ENCODE assay signal across 10 cellular contexts in the genomic region with DNA sequence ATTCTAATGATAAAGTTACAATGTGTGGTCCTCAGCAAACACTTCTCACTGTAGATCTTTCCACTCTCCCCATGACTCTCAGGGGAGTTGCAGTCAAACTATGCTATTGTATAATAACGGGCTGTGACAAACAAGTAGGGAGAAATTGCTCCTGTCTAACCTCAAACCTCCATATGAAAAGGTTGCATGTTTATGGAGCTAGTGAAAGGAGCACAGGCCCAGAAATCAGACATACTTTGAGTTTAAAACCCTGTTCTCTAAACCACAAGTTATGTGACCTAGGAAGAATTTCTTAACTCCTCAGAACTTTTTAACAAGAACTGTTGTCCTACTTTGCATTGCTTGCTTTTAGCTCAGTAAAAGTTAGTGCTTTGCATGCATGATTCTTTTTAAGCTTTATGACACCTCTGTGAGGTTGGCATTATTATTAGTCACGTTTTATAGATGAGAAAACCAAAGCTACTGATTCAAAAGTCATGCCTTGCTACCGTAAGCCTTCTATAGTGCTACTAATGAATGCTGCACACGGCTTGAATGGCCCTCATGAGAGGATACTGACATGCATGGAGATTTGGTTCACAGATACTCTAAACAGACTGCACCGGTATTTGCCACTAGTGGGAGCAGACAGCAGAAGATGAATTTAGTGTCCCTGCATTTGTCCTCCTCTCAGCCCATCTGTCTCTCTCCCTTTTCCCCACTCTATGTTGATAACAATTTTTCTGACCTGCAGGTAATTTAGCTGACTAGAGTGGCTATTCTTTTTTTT.
DNase-seq lines count a peak whose midpoint lies in the region; ATAC-seq and TF ChIP-seq lines count a peak whose summit lies in the region.
"Had no signal": no experiment of that assay in that cellular context is flagged by ENCODE, and none has a peak within 500 bp of the region (broad histone marks: within the 10 kb centered on the region; RNA-seq: fewer than 3 reads in every experiment).

No MANE protein-coding gene starts in this region.

- no peak overlapping the region for H2AK5ac ChIP-seq in mesenchymal stem cell (ENCODE audit: low read length, severe bottlenecking)

- DNase-seq in GM06990 (ENCODE audit: extremely low read depth, insufficient read length): no peak
- peak; percentile 9 for DNase-seq in HFFc6
- peak; percentile 5 for DNase-seq in astrocyte of the cerebellum (ENCODE audit: low read depth)
- peak; percentile 17 for DNase-seq in mesenchymal stem cell
- DNase-seq in NCI-H2081 (lab: John Stamatoyannopoulos, UW): no peak
- no peak for DNase-seq in amniotic stem cell (lab: John Stamatoyannopoulos, UW)
- no peak for DNase-seq in effector CD8-positive, alpha-beta T cell (lab: John Stamatoyannopoulos, UW)
- DNase-seq: activated CD8-positive, alpha-beta memory T cell treated with anti-CD3 and anti-CD28 coated beads for 24 hours had no signal

- H3K4ac ChIP-seq in mesenchymal stem cell (ENCODE audit: low read depth in 1 of 2, low read length in 2 of 2): no peak overlapping the region

- in situ Hi-C loops in astrocyte of the cerebellum (cut with HindIII; ENCODE audit: low sequenced_read_pairs): no loop called here

- H3K27ac Mint-ChIP-seq in HFFc6: no peak overlapping the region

- peaks cover 10% of the 10 kb centered on the region for H3K4me1 Mint-ChIP-seq in HFFc6 (ENCODE audit: low read depth)

- peak; percentile 45 for TF ChIP-seq CTCF in GM06990 (IDR thresholded peaks at IDR 0.05; ENCODE audit: insufficient read depth, low read length, poor library complexity, severe bottlenecking)
- TF ChIP-seq CTCF in HFFc6 (IDR thresholded peaks at IDR 0.05): peak; percentile 53; the same call in 1 of the 2 replicates
- TF ChIP-seq CTCF in astrocyte of the cerebellum (IDR thresholded peaks at IDR 0.05; ENCODE audit: low read depth, low read length, missing control alignments): peak; percentile 32

- no peak overlapping the region for H3K4me3 Mint-ChIP-seq in HFFc6

- no peak for ATAC-seq in GM21360 (IDR thresholded peaks at IDR 0.05; ENCODE audit: unreplicated experiment)
- ATAC-seq: sciatic nerve had no signal

- H3K27me3 ChIP-seq in GM06990 (replicated peaks; ENCODE audit: control insufficient read depth, insufficient read depth, low read length): no peaks in the 10 kb centered on the region
- no peaks in the 10 kb centered on the region for H3K27me3 ChIP-seq in mesenchymal stem cell (ENCODE audit: control insufficient read depth in 1 of 2, insufficient read depth in 1 of 2, low read length in 2 of 2)

- H3K9me3 Mint-ChIP-seq in HFFc6: peaks cover 6% of the 10 kb centered on the region

- H2BK15ac ChIP-seq in mesenchymal stem cell (ENCODE audit: low read depth, poor library complexity, severe bottlenecking): no peak overlapping the region

- H3K23ac ChIP-seq in mesenchymal stem cell (ENCODE audit: low read length in 2 of 2): peak overlapping the region in 1 of 2 experiments; percentile 72

- H3K36me3 ChIP-seq in GM06990 (ENCODE audit: control insufficient read depth, insufficient read depth, low read length) (no peaks in the 10 kb centered on the region), mesenchymal stem cell (ENCODE audit: control insufficient read depth in 1 of 2, insufficient read depth in 2 of 2, low read depth in 1 of 2, low read length in 2 of 2) (no peaks in the 10 kb centered on the region)

- peaks cover 7% of the 10 kb centered on the region for H3K9me3 ChIP-seq in mesenchymal stem cell (ENCODE audit: control insufficient read depth, low read length)

- no peak overlapping the region for H2BK5ac ChIP-seq in mesenchymal stem cell (ENCODE audit: low read depth, low read length, poor library complexity, severe bottlenecking)

- no peaks in the 10 kb centered on the region for H3K79me1 ChIP-seq in mesenchymal stem cell (replicated peaks; ENCODE audit: low read length, poor library complexity, severe bottlenecking)

- no peak overlapping the region for H3K27ac ChIP-seq in mesenchymal stem cell (ENCODE audit: low read length, poor library complexity, severe bottlenecking)

- H3K27me3 Mint-ChIP-seq in HFFc6 (ENCODE audit: insufficient read depth): peaks cover 5% of the 10 kb centered on the region; the same call in 1 of the 2 replicates

- H3K14ac ChIP-seq in mesenchymal stem cell (ENCODE audit: low read length in 2 of 2): no peak overlapping the region

- H4K91ac ChIP-seq in mesenchymal stem cell (ENCODE audit: low read length): no peak overlapping the region

- no peaks in the 10 kb centered on the region; the same call in 1 of the 2 replicates for H3K36me3 Mint-ChIP-seq in HFFc6 (ENCODE audit: low read depth)

- H2BK120ac ChIP-seq in mesenchymal stem cell (ENCODE audit: low read depth, low read length): no peak overlapping the region

- no peak overlapping the region for H3K9ac ChIP-seq in mesenchymal stem cell (ENCODE audit: low read length)

- H2BK12ac ChIP-seq in mesenchymal stem cell (ENCODE audit: low read length in 2 of 2): no peak overlapping the region

- H3K4me1 ChIP-seq in mesenchymal stem cell (ENCODE audit: control insufficient read depth, insufficient read depth, low read depth, low read length): no peaks in the 10 kb centered on the region

- no peak overlapping the region for H2AFZ ChIP-seq in mesenchymal stem cell (ENCODE audit: low read depth, low read length)

- no peak overlapping the region for H3K4me2 ChIP-seq in mesenchymal stem cell (ENCODE audit: low read length, poor library complexity, severe bottlenecking)

- H3K18ac ChIP-seq in mesenchymal stem cell (ENCODE audit: low read depth in 1 of 2, low read length in 2 of 2): no peak overlapping the region

- WGBS in mesenchymal stem cell: 75% methylated on average over 3 of the region's 5 CpGs

- H4K8ac ChIP-seq in mesenchymal stem cell (ENCODE audit: low read length): no peak overlapping the region

- H3K4me3 ChIP-seq in GM06990 (replicated peaks; ENCODE audit: low read depth, low read length) (no peak overlapping the region), astrocyte of the cerebellum (ENCODE audit: low read depth, low read length) (no peak overlapping the region), mesenchymal stem cell (ENCODE audit: insufficient read depth in 1 of 2, low read depth in 1 of 2, low read length in 2 of 2) (no peak overlapping the region)

Comparison
In these comparisons a context has a peak if more than half of its experiments do, and no peak if none do; other contexts are left out.
1. DNase-seq: peak in HFFc6 (single experiment), astrocyte of the cerebellum (single experiment) and mesenchymal stem cell (single experiment); none in GM06990 (single experiment), NCI-H2081 (0 of 2), amniotic stem cell (single experiment) and effector CD8-positive, alpha-beta T cell (single experiment).
2. Peak in every context shown above with its lines, with median percentiles within 50 percentile points of each other: CTCF ChIP-seq.